2 cellular contexts compared by ENCODE assay signal in the genomic region with DNA sequence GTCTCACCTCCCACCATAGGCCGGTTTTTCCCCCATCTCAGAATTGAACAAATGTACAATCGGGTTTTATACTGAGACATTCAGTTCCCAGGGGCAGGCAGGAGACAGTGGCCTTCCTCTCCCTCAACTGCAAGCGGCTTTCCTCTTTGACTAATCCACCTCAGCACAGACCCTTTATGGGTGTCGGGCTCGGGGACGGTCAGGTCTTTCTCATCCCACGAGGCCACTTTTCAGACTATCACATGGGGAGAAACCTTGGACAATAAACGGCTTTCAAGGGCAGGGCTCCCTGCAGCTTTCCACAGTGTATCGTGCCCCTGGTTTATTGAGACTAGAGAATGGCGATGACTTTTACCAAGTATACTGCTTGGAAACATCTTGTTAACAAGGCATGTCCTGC. TPM values are rescaled to one million over a fixed set of nuclear protein-coding genes. Genes with fewer than 3 reads are reported as not detected.
DNase-seq lines count a peak whose midpoint lies in the region.
"Not testable (repeated sequence)": the region's sequence is repeated elsewhere in the genome, so short reads cannot be mapped to it uniquely, and the experiment has no call there.

No MANE protein-coding gene starts in this region.

- peak; percentile 53 for DNase-seq in mesenteric fat pad (ENCODE audit: low spot score)
- peak; percentile 70 for DNase-seq in posterior vena cava (ENCODE audit: low spot score)

- intact Hi-C loops in posterior vena cava (cut with DNase I) = not testable (repeated sequence)

RNA-seq across cellular contexts. Expression of a gene that starts 16.0 kb away (rescaled TPM):
- 20.0 TPM for total RNA-seq in mesenteric fat pad
- 10 to 100 TPM; 12.0 to 13.0 TPM for total RNA-seq in posterior vena cava
